ENCODE assay signal across 11 cellular contexts in genomic region chr19:4636761-4637160, GRCh38. TPM values are rescaled to one million over a fixed set of nuclear protein-coding genes. Genes with fewer than 3 reads are reported as not detected.
A peak's percentile ranks its signal among the peaks of the same experiment; 100 is the strongest.
DNase-seq lines count a peak whose midpoint lies in the region; ATAC-seq, FAIRE-seq and TF ChIP-seq lines count a peak whose summit lies in the region.
"Had no signal": no experiment of that assay in that cellular context is flagged by ENCODE, and none has a peak within 500 bp of the region (broad histone marks: within the 10 kb centered on the region; RNA-seq: fewer than 3 reads in every experiment).

No MANE protein-coding gene starts in this region.

- ATAC-seq in HCT116: no peak
- ATAC-seq in psoas muscle: no peak
- ATAC-seq in HG03039 (IDR thresholded peaks at IDR 0.05; ENCODE audit: unreplicated experiment): no peak

- in situ Hi-C loops in GM13976 (cut with MboI; ENCODE audit: low sequenced_read_pairs, unreplicated experiment): loop anchor here (10.0 kb wide), 1 partner anchor 62 kb away; no protein-coding TSS in a partner anchor

- H3K36me3 ChIP-seq in HCT116 (ENCODE audit: control insufficient read depth in 1 of 2, insufficient read depth in 2 of 2, low read length in 2 of 2) (0 out of 4 replicates have a peak, but pooled peaks cover 0 to 2% of the 10 kb centered on the region in 2 experiments), OCI-LY7 (ENCODE audit: insufficient read depth, low read length) (no peaks in the 10 kb centered on the region), H1 (ENCODE audit: control insufficient read depth in 2 of 4, insufficient read depth in 4 of 4, low read length in 3 of 4) (no peaks in the 10 kb centered on the region), psoas muscle (ENCODE audit: insufficient read depth in 1 of 2, low read depth in 1 of 2) (no peaks in the 10 kb centered on the region), prostate gland (no peaks in the 10 kb centered on the region)
- H3K36me3 ChIP-seq: cardiac muscle cell, gastroesophageal sphincter had no signal

- TF ChIP-seq RAD21 in HCT116 (IDR thresholded peaks at IDR 0.05; ENCODE audit: low read depth) (no peak), H1 (IDR thresholded peaks at IDR 0.05 in 1 of 2, conservative IDR thresholded peaks at IDR 0.05 in 1 of 2; ENCODE audit: low read depth in 2 of 2, low read length in 2 of 2) (no peak)

- intact Hi-C loops in HCT116 (cut with micrococcal nuclease): loop anchor here (1.0 to 2.0 kb wide), 2 partner anchors 78 to 114 kb away; no protein-coding TSS in a partner anchor
- intact Hi-C loops in OCI-LY7 (cut with micrococcal nuclease; ENCODE audit: unreplicated experiment): loop anchor here (2.0 kb wide), 1 partner anchor 70 kb away; no protein-coding TSS in a partner anchor
- intact Hi-C loops in psoas muscle (cut with DNase I): loop anchor here (2.0 to 5.0 kb wide), 4 partner anchors 60 to 229 kb away; partner anchors contain the start of genes PLIN5 (in 1 of the 2) and SEMA6B (in 1 of the 2)
- intact Hi-C loops in prostate gland (cut with DNase I): loop anchor here (5.0 kb wide), 2 partner anchors 59 to 86 kb away; partner anchors contain the start of gene DPP9

- no peak for DNase-seq in HCT116 (ENCODE audit: low read depth, low spot score)
- DNase-seq in OCI-LY7 (ENCODE audit: low spot score): no peak
- DNase-seq in H1 (ENCODE audit: low read depth in 1 of 2, low spot score in 2 of 2): no peak
- no peak for DNase-seq in psoas muscle
- DNase-seq in NCI-H2227 treated with DMSO at 0.1 percent for 48 hours (lab: John Stamatoyannopoulos, UW): no peak
- no peak for DNase-seq in GM13976 (ENCODE audit: low spot score)
- DNase-seq in prostate gland (ENCODE audit: low spot score): no peak

- H3K56ac ChIP-seq in H1 (replicated peaks; ENCODE audit: insufficient read length, low read depth, low read length): no peak overlapping the region

- no peak overlapping the region for H4K5ac ChIP-seq in H1 (ENCODE audit: insufficient read length, low read depth, low read length)

- whole genome bisulfite sequencing in H1 (ENCODE audit: extremely low coverage in 1 of 2, insufficient coverage in 1 of 2, insufficient read length in 1 of 2, insufficient replicate concordance in 2 of 2, low coverage in 1 of 2, low lambda C conversion rate in 2 of 2, missing lambda C conversion rate in 1 of 2), 2 experiments: 61% methylated on average over 8 of the region's 8 CpGs; no CpG with 5 or more reads in 1 of the 2 experiments
- 65 to 68% (median 66%) methylated on average over 8 of the region's 8 CpGs for WGBS in psoas muscle, 3 donors
- 64% methylated on average over 8 of the region's 8 CpGs for WGBS in prostate gland

- no peak overlapping the region for H2BK15ac ChIP-seq in H1 (ENCODE audit: low read length)

- no peak overlapping the region for H2AK5ac ChIP-seq in H1 (ENCODE audit: low read depth, low read length)

- H4K91ac ChIP-seq in H1 (replicated peaks; ENCODE audit: insufficient read length, low read length): no peak overlapping the region

- peak overlapping the region; percentile 58; the same call in 1 of the 2 replicates for H3K9ac ChIP-seq in HCT116 (ENCODE audit: low read length)
- peak overlapping the region in 1 of 4 experiments; percentile 13; a peak in 1 of 7 replicates for H3K9ac ChIP-seq in H1 (replicated peaks in 1 of 4; ENCODE audit: extremely low read depth in 1 of 4, low read depth in 3 of 4, low read length in 3 of 4)

- FAIRE-seq in H1 (lab: Jason Lieb, UNC): no peak

- H2AFZ ChIP-seq in HCT116 (ENCODE audit: low read depth, low read length, poor library complexity, severe bottlenecking) (no peak overlapping the region), OCI-LY7 (ENCODE audit: low read length) (peak overlapping the region; percentile 65; the same call in 1 of the 2 replicates), H1 (ENCODE audit: low read length) (peak overlapping the region; percentile 82; the same call in 1 of the 2 replicates)

- TF ChIP-seq CTCF in HCT116 (IDR thresholded peaks at IDR 0.05 in 2 of 3, conservative IDR thresholded peaks at IDR 0.05 in 1 of 3; ENCODE audit: borderline replicate concordance in 1 of 3, insufficient read depth in 1 of 3, low read depth in 2 of 3, low read length in 2 of 3) (no peak), OCI-LY7 (conservative IDR thresholded peaks at IDR 0.05; ENCODE audit: low read length) (no peak), H1 (IDR thresholded peaks at IDR 0.05; ENCODE audit: control extremely low read depth in 1 of 3, insufficient read depth in 1 of 3, low read depth in 1 of 3, low read length in 3 of 3) (no peak), psoas muscle (IDR thresholded peaks at IDR 0.05) (no peak), GM13976 (IDR thresholded peaks at IDR 0.05; ENCODE audit: borderline replicate concordance, control extremely low read depth, extremely low read depth, insufficient read depth, missing control alignments) (no peak), prostate gland (IDR thresholded peaks at IDR 0.05) (no peak)

- H2BK12ac ChIP-seq in H1 (ENCODE audit: low read depth, low read length): 0 out of 2 replicates have a peak overlapping the region, but pooled peaks have one; percentile 23

- peaks cover 6% of the 10 kb centered on the region; the same call in 1 of the 2 replicates for H3K79me1 ChIP-seq in H1 (ENCODE audit: low read depth, low read length)

- H3K18ac ChIP-seq in H1 (ENCODE audit: extremely low read depth, low read length): no peak overlapping the region

- peak overlapping the region; percentile 30; the same call in 1 of the 2 replicates for H3K27ac ChIP-seq in HCT116 (ENCODE audit: low read depth, low read length)
- no peak overlapping the region for H3K27ac ChIP-seq in OCI-LY7 (ENCODE audit: low read depth, low read length, poor library complexity, severe bottlenecking)
- H3K27ac ChIP-seq in H1 (ENCODE audit: low read depth, low read length): no peak overlapping the region
- no peak overlapping the region for H3K27ac ChIP-seq in psoas muscle
- no peak overlapping the region for H3K27ac ChIP-seq in prostate gland
- H3K27ac ChIP-seq: cardiac muscle cell, testis had no signal

- H3K4me2 ChIP-seq in HCT116 (ENCODE audit: low read length): peak overlapping the region; percentile 90
- peak overlapping the region; percentile 62 for H3K4me2 ChIP-seq in OCI-LY7 (ENCODE audit: low read length)
- H3K4me2 ChIP-seq in H1 (ENCODE audit: insufficient read depth in 1 of 2, low read depth in 2 of 2, low read length in 2 of 2): peak overlapping the region; percentile 30 to 87

- no peak for TF ChIP-seq POLR2A in HCT116 (IDR thresholded peaks at IDR 0.05; ENCODE audit: borderline replicate concordance, extremely low read depth, insufficient read depth, insufficient read length)
- no peak for TF ChIP-seq POLR2A in H1 (IDR thresholded peaks at IDR 0.05; ENCODE audit: control extremely low read depth in 1 of 2, low read depth in 2 of 2, low read length in 2 of 2)
- no peak for TF ChIP-seq POLR2A in prostate gland (IDR thresholded peaks at IDR 0.05)

- H3K23ac ChIP-seq in H1 (ENCODE audit: insufficient read length): no peak overlapping the region

- H3K4me3 ChIP-seq in HCT116 (replicated peaks in 1 of 2; ENCODE audit: low read depth in 1 of 2, low read length in 2 of 2) (peak overlapping the region; percentile 19 to 55; a peak in 2 of 4 replicates), OCI-LY7 (ENCODE audit: low read depth, low read length, poor library complexity, severe bottlenecking) (peak overlapping the region; percentile 56), H1 (ENCODE audit: extremely low read depth in 1 of 4, insufficient read depth in 2 of 4, low read depth in 3 of 4, low read length in 4 of 4) (peak overlapping the region in 3 of 4 experiments; percentile 65 to 79 (median 76); a peak in 4 of 8 replicates), psoas muscle (peak overlapping the region; percentile 69), prostate gland (peak overlapping the region in 1 of 2 donors; percentile 26)

- H3K4me1 ChIP-seq in HCT116 (ENCODE audit: control insufficient read depth in 1 of 2, insufficient read depth in 2 of 2, low read length in 2 of 2) (peaks cover 32 to 63% of the 10 kb centered on the region in 2 experiments), OCI-LY7 (ENCODE audit: insufficient read depth, low read length, poor library complexity, severe bottlenecking) (peaks cover 33% of the 10 kb centered on the region), H1 (replicated peaks in 1 of 4; ENCODE audit: control insufficient read depth in 3 of 4, insufficient read depth in 4 of 4, low read length in 3 of 4) (peaks cover 0 to 10% (median 6%) of the 10 kb centered on the region in 4 experiments; a peak in 3 of 7 replicates), psoas muscle (peaks cover 8% of the 10 kb centered on the region), prostate gland (replicated peaks) (no peaks in the 10 kb centered on the region)

- RAD21 ChIA-PET in HCT116 (lab: Charles Lee; ENCODE audit: low non-redundant PET in 1 of 2, low total read pairs in 2 of 2, uncharacterized antibody in 2 of 2, unreplicated experiment in 2 of 2): interaction anchor here in 1 of 2 experiments (0.6 kb wide), 1 partner anchor 185 kb away, joined by 3 read pairs; no protein-coding TSS in a partner anchor

- H4K20me1 ChIP-seq in HCT116 (ENCODE audit: insufficient read depth) (no peaks in the 10 kb centered on the region), OCI-LY7 (ENCODE audit: insufficient read depth, low read length) (no peaks in the 10 kb centered on the region), H1 (replicated peaks in 1 of 2; ENCODE audit: control insufficient read depth in 1 of 2, insufficient read depth in 2 of 2, low read length in 2 of 2) (peaks cover 0 to 3% of the 10 kb centered on the region in 2 experiments)

- H2BK120ac ChIP-seq in H1 (replicated peaks; ENCODE audit: low read depth, low read length): no peak overlapping the region

- H3K9me3 ChIP-seq in HCT116 (ENCODE audit: control insufficient read depth in 1 of 2, insufficient read depth in 1 of 2, low read depth in 1 of 2, low read length in 2 of 2) (no peaks in the 10 kb centered on the region), OCI-LY7 (ENCODE audit: low read length) (no peaks in the 10 kb centered on the region), H1 (ENCODE audit: insufficient read depth in 2 of 2, low read depth in 1 of 2, low read length in 1 of 2) (no peaks in the 10 kb centered on the region), psoas muscle (no peaks in the 10 kb centered on the region), prostate gland (no peaks in the 10 kb centered on the region)
- H3K9me3 ChIP-seq: gastroesophageal sphincter, testis had no signal

- peaks cover 23% of the 10 kb centered on the region for H3K79me2 ChIP-seq in HCT116 (ENCODE audit: insufficient read depth, low read length)
- peaks cover 17% of the 10 kb centered on the region; the same call in 1 of the 2 replicates for H3K79me2 ChIP-seq in OCI-LY7 (ENCODE audit: insufficient read depth, low read depth, low read length)
- H3K79me2 ChIP-seq in H1 (ENCODE audit: control insufficient read depth in 1 of 2, insufficient read depth in 2 of 2, low read length in 2 of 2): no peaks in the 10 kb centered on the region

- H4K8ac ChIP-seq in H1 (ENCODE audit: extremely low read depth, insufficient read depth, low read length): no peak overlapping the region

- peak overlapping the region; percentile 75 for H2BK20ac ChIP-seq in H1 (ENCODE audit: low read length)

- H3K14ac ChIP-seq in H1 (ENCODE audit: insufficient read length): no peak overlapping the region

- BruUV-seq in HCT116 (replicated peaks; lab: Mats Ljungman, UMichigan): no TSS peak
- no TSS peak for BruUV-seq in OCI-LY7 (replicated peaks; lab: Mats Ljungman, UMichigan)

- TF ChIP-seq EP300 in H1 (IDR thresholded peaks at IDR 0.05; ENCODE audit: borderline replicate concordance in 1 of 2, low read depth in 2 of 2, low read length in 2 of 2): no peak

- POLR2A ChIA-PET in HCT116 (lab: Charles Lee) (interaction anchor here (0.6 to 1.8 kb wide), 3 partner anchors 13 to 165 kb away, joined by 4 read pairs; partner anchors contain the start of gene HDGFL2), OCI-LY7 (lab: Charles Lee) (interaction anchor here (0.6 to 0.7 kb wide), 2 partner anchors 62 to 666 kb away, joined by 3 to 4 read pairs; no protein-coding TSS in a partner anchor), H1 (lab: Charles Lee; ENCODE audit: partially characterized antibody) (interaction anchor here (0.7 to 2.6 kb wide), 10 partner anchors 19 to 111 kb away, joined by 3 to 8 read pairs (median 3); partner anchors contain the start of gene PLIN5)

- no peak overlapping the region for H3K4ac ChIP-seq in H1 (replicated peaks; ENCODE audit: insufficient read length, low read depth, low read length)

- H2BK5ac ChIP-seq in H1 (ENCODE audit: low read depth, low read length): peak overlapping the region; percentile 2; the same call in 1 of the 2 replicates

- peaks cover 11% of the 10 kb centered on the region; the same call in 1 of the 2 replicates for H3K23me2 ChIP-seq in H1 (ENCODE audit: low read depth, low read length)

- CTCF ChIA-PET in HCT116 (lab: Charles Lee) (interaction anchor here (0.6 to 3.3 kb wide), 19 partner anchors 9 to 370 kb away, joined by 3 to 29 read pairs (median 5); partner anchors contain the start of genes FEM1A and PLIN5), OCI-LY7 (lab: Charles Lee; ENCODE audit: unreplicated experiment) (interaction anchor here (0.6 to 1.5 kb wide), 4 partner anchors 39 to 69 kb away, joined by 3 to 5 read pairs (median 3); no protein-coding TSS in a partner anchor), H1 (lab: Charles Lee; ENCODE audit: partially characterized antibody) (interaction anchor here (0.6 to 3.4 kb wide), 43 partner anchors 8 to 1025 kb away, joined by 3 to 92 read pairs (median 7); partner anchors contain the start of genes FEM1A, LRG1 and PLIN5)

- H3K27me3 ChIP-seq in HCT116 (ENCODE audit: insufficient read depth, low read length) (no peaks in the 10 kb centered on the region), H1 (replicated peaks in 1 of 4; ENCODE audit: control insufficient read depth in 3 of 4, extremely low read depth in 1 of 4, insufficient read depth in 3 of 4, low read length in 3 of 4) (peaks cover 0 to 13% (median 11%) of the 10 kb centered on the region in 4 experiments; a peak in 5 of 7 replicates), psoas muscle (ENCODE audit: insufficient read depth in 3 of 3, low read length in 2 of 3) (no peaks in the 10 kb centered on the region), prostate gland (replicated peaks; ENCODE audit: insufficient read depth) (no peaks in the 10 kb centered on the region)
- H3K27me3 ChIP-seq: cardiac muscle cell, testis had no signal

- H3K9me2 ChIP-seq in HCT116 (ENCODE audit: insufficient read depth): no peaks in the 10 kb centered on the region
- no peaks in the 10 kb centered on the region for H3K9me2 ChIP-seq in OCI-LY7 (ENCODE audit: insufficient read depth, low read length)

RNA-seq across cellular contexts. Expression of gene TNFAIP8L1, which starts 2.6 kb away (rescaled TPM):
- 22.2 TPM for total RNA-seq in HCT116 (2021; ENCODE audit: unreplicated experiment)
- polyA plus RNA-seq in HCT116 (2012): 19.5 and 24.0 TPM in 2 replicates
- total RNA-seq in OCI-LY7 (2014; rRNA removed; shearing (Covaris generic)): 9.0 and 10.0 TPM in 2 replicates
- total RNA-seq in OCI-LY7 (2022): 22.7 and 24.3 TPM in 2 replicates
- total RNA-seq in H1 (2021; fragmentation: NEBNext Ultra II Directional; extraction: Animal tissue kit (Norgen Biotek cat#: 25700)): 5.9 and 6.1 TPM in 2 replicates
- 3.2 and 5.5 TPM in 2 replicates for polyA plus RNA-seq in H1 (2011; rRNA removed)
- 4.2 TPM for polyA plus RNA-seq in H1 (2011; cell fraction: cytosol; rRNA removed)
- 4.8 TPM for polyA plus RNA-seq in H1 (2011; cell fraction: nucleus; rRNA removed)
- polyA plus RNA-seq in H1 (2012, experiment 1 of 2): 4.8 to 5.2 TPM (median 5.0 TPM) in 4 replicates
- polyA plus RNA-seq in H1 (2012, experiment 2 of 2): 5.8 TPM
- polyA plus RNA-seq in H1 (2013, experiment 1 of 2): 5.3 TPM
- 5.9 TPM for polyA plus RNA-seq in H1 (2013, experiment 2 of 2)
- 2.1 and 3.2 TPM in 2 replicates for polyA minus RNA-seq in H1 (2011; rRNA and poly(A)+ RNA removed)
- 2.3 TPM for polyA minus RNA-seq in H1 (2011; cell fraction: cytosol; rRNA and poly(A)+ RNA removed)
- polyA minus RNA-seq in H1 (2011; cell fraction: nucleus; rRNA and poly(A)+ RNA removed): 3.2 TPM
- total RNA-seq in psoas muscle: 1 to 10 TPM; 3.1 to 5.1 (median 3.8) TPM
- 1 to 10 TPM; 2.4 to 3.5 (median 2.8) TPM for polyA plus RNA-seq in psoas muscle
- total RNA-seq in prostate gland: 1 to 10 TPM; 4.0 to 6.2 TPM

RNA-seq across cellular contexts. Expression of gene MYDGF, which starts 33.4 kb away (rescaled TPM):
- 110 TPM for total RNA-seq in HCT116 (2021; ENCODE audit: unreplicated experiment)
- 225 and 280 TPM in 2 replicates for polyA plus RNA-seq in HCT116 (2012)
- total RNA-seq in OCI-LY7 (2014; rRNA removed; shearing (Covaris generic)): 73.3 and 76.0 TPM in 2 replicates
- 65.0 and 77.3 TPM in 2 replicates for total RNA-seq in OCI-LY7 (2022)
- 51.1 and 53.1 TPM in 2 replicates for total RNA-seq in H1 (2021; fragmentation: NEBNext Ultra II Directional; extraction: Animal tissue kit (Norgen Biotek cat#: 25700))
- polyA plus RNA-seq in H1 (2011; rRNA removed): 40.6 and 81.0 TPM in 2 replicates
- polyA plus RNA-seq in H1 (2011; cell fraction: cytosol; rRNA removed): 75.6 TPM
- 81.2 TPM for polyA plus RNA-seq in H1 (2011; cell fraction: nucleus; rRNA removed)
- polyA plus RNA-seq in H1 (2012, experiment 1 of 2): 72.8 to 95.3 TPM (median 83.7 TPM) in 4 replicates
- polyA plus RNA-seq in H1 (2012, experiment 2 of 2): 107 TPM
- 61.2 TPM for polyA plus RNA-seq in H1 (2013, experiment 1 of 2)
- 68.4 TPM for polyA plus RNA-seq in H1 (2013, experiment 2 of 2)
- 9.9 and 21.7 TPM in 2 replicates for polyA minus RNA-seq in H1 (2011; rRNA and poly(A)+ RNA removed)
- 28.2 TPM for polyA minus RNA-seq in H1 (2011; cell fraction: cytosol; rRNA and poly(A)+ RNA removed)
- 19.1 TPM for polyA minus RNA-seq in H1 (2011; cell fraction: nucleus; rRNA and poly(A)+ RNA removed)
- 10 to 100 TPM; 11.4 to 24.0 (median 19.1) TPM for total RNA-seq in psoas muscle
- polyA plus RNA-seq in psoas muscle: 100 to 1,000 TPM in 1 of 3 donors, 10 to 100 TPM in 2; 23.9 to 164 (median 40.0) TPM
- total RNA-seq in prostate gland: 100 to 1,000 TPM in 1 of 2 donors, 10 to 100 TPM in 1; 70.9 to 116 TPM
